ENCODE assay signal across 1 cellular context in the genomic region with DNA sequence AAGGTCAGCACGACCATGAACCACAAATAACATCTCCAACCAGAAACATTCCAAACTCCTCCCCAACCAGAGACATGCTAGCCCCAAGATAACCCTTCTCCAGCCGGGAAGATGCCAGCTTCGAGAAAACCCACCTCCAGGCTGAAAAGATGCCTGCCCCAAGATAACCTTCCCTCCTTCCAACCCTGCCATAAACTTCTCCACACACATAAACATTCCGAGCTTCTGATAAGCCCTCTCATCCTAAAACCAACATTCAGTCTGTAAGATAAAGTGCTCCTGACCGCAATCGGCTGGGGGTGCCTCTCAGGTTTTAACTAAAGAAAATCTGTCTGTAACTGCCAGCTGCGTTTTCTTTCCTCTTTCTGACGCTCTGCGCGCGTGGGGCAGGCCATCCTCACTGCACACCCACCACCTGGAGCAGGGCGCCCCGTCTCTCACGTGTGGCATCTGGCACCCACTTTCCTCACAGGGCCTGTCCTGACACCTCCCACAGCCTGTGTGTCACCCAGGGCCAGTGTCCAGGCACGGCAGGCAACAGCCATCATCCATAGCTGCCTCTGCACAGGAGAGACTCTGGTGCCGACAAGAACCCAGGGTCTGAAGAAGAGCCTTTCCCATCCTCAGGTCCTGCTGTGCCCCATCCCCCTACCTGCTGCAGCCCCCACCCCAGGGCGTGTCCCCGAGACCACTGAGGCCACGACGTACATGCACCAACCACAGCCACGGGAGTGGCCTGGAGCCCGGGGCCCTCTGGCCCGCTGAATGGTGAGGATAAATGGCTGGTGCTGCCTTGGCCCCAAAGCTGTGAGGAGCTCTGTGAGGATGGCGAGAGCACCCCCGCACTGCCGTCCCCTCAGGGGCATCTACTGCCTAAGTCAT.
A peak's percentile ranks its signal among the peaks of the same experiment; 100 is the strongest.
TF ChIP-seq lines count a peak whose summit lies in the region.

No MANE protein-coding gene starts in this region.

TF ChIP-seq in K562, 482 proteins besides CTCF, POLR2A, EP300 and RAD21 (continued from another document and continues in another):
- TF ChIP-seq, protein P1, sequence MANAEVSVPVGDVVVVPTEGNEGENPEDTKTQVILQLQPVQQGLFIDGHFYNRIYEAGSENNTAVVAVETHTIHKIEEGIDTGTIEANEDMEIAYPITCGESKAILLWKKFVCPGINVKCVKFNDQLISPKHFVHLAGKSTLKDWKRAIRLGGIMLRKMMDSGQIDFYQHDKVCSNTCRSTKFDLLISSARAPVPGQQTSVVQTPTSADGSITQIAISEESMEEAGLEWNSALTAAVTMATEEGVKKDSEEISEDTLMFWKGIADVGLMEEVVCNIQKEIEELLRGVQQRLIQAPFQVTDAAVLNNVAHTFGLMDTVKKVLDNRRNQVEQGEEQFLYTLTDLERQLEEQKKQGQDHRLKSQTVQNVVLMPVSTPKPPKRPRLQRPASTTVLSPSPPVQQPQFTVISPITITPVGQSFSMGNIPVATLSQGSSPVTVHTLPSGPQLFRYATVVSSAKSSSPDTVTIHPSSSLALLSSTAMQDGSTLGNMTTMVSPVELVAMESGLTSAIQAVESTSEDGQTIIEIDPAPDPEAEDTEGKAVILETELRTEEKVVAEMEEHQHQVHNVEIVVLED (CRISPR knock-in tag; IDR thresholded peaks at IDR 0.05) = no peak
- TF ChIP-seq, protein P2, sequence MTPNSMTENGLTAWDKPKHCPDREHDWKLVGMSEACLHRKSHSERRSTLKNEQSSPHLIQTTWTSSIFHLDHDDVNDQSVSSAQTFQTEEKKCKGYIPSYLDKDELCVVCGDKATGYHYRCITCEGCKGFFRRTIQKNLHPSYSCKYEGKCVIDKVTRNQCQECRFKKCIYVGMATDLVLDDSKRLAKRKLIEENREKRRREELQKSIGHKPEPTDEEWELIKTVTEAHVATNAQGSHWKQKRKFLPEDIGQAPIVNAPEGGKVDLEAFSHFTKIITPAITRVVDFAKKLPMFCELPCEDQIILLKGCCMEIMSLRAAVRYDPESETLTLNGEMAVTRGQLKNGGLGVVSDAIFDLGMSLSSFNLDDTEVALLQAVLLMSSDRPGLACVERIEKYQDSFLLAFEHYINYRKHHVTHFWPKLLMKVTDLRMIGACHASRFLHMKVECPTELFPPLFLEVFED (CRISPR knock-in tag; conservative IDR thresholded peaks at IDR 0.05) = no peak
- TF ChIP-seq TAF9B (IDR thresholded peaks at IDR 0.05; ENCODE audit: partially characterized antibody) (no peak), SMAD2 (IDR thresholded peaks at IDR 0.05; ENCODE audit: low read depth, low read length) (no peak), NONO (IDR thresholded peaks at IDR 0.05; ENCODE audit: low read depth in 2 of 2, low read length in 1 of 2) (no peak), MEF2A (IDR thresholded peaks at IDR 0.05; ENCODE audit: control insufficient read depth, low read depth, low read length) (no peak), CREM (IDR thresholded peaks at IDR 0.05; ENCODE audit: low read depth) (no peak; the same call in 1 of the 2 replicates), FOXK1 (CRISPR knock-in tag; IDR thresholded peaks at IDR 0.05; ENCODE audit: borderline replicate concordance) (no peak), RBM22 (IDR thresholded peaks at IDR 0.05; ENCODE audit: low read depth, low read length, poor library complexity, severe bottlenecking) (no peak), DACH1 (IDR thresholded peaks at IDR 0.05; ENCODE audit: partially characterized antibody) (no peak), ZNF79 (CRISPR knock-in tag; IDR thresholded peaks at IDR 0.05; ENCODE audit: low read depth) (no peak), ZNF699 (CRISPR knock-in tag; IDR thresholded peaks at IDR 0.05; ENCODE audit: insufficient replicate concordance) (no peak), TCF7L2 (IDR thresholded peaks at IDR 0.05; ENCODE audit: low read depth, low read length) (no peak), SMAD4 (CRISPR knock-in tag; conservative IDR thresholded peaks at IDR 0.05) (peak; percentile 84), ZNF408 (CRISPR knock-in tag; IDR thresholded peaks at IDR 0.05; ENCODE audit: low read depth) (no peak), JUN (IDR thresholded peaks at IDR 0.05; ENCODE audit: borderline replicate concordance, low read depth, low read length) (no peak), JUN (CRISPR knock-in tag; IDR thresholded peaks at IDR 0.05; ENCODE audit: borderline replicate concordance) (no peak), GTF2E2 (tag; IDR thresholded peaks at IDR 0.05) (no peak), BHLHE40 (IDR thresholded peaks at IDR 0.05; ENCODE audit: low read length) (peak; percentile 28; the same call in 1 of the 2 replicates), ZSCAN29 (IDR thresholded peaks at IDR 0.05) (no peak), CHD1 (IDR thresholded peaks at IDR 0.05; ENCODE audit: low read length) (no peak), ZNF75A (CRISPR knock-in tag; IDR thresholded peaks at IDR 0.05) (no peak), SP2 (IDR thresholded peaks at IDR 0.05; ENCODE audit: extremely low read depth, low read depth, low read length, poor library complexity, severe bottlenecking) (no peak), TRIM24 (IDR thresholded peaks at IDR 0.05) (peak in 1 of 2 experiments; percentile 37; a peak in 1 of 4 replicates), SAFB2 (IDR thresholded peaks at IDR 0.05; ENCODE audit: borderline replicate concordance, low read depth, low read length, severe bottlenecking) (no peak), TEAD4 (IDR thresholded peaks at IDR 0.05; ENCODE audit: low read length) (peak; percentile 82), TEAD4 (CRISPR knock-in tag; IDR thresholded peaks at IDR 0.05; ENCODE audit: borderline replicate concordance) (no peak), ZFPM2 (CRISPR knock-in tag; IDR thresholded peaks at IDR 0.05) (no peak), MCM2 (IDR thresholded peaks at IDR 0.05; ENCODE audit: low read depth) (no peak), ZNF780A (CRISPR knock-in tag; IDR thresholded peaks at IDR 0.05) (no peak), ZC3H11A (IDR thresholded peaks at IDR 0.05; ENCODE audit: low read depth, low read length) (no peak), CHCHD3 (CRISPR knock-in tag; IDR thresholded peaks at IDR 0.05) (no peak)
- TF ChIP-seq, protein P3, sequence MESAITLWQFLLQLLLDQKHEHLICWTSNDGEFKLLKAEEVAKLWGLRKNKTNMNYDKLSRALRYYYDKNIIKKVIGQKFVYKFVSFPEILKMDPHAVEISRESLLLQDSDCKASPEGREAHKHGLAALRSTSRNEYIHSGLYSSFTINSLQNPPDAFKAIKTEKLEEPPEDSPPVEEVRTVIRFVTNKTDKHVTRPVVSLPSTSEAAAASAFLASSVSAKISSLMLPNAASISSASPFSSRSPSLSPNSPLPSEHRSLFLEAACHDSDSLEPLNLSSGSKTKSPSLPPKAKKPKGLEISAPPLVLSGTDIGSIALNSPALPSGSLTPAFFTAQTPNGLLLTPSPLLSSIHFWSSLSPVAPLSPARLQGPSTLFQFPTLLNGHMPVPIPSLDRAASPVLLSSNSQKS (CRISPR knock-in tag; IDR thresholded peaks at IDR 0.05) = no peak
- TF ChIP-seq, protein P4, sequence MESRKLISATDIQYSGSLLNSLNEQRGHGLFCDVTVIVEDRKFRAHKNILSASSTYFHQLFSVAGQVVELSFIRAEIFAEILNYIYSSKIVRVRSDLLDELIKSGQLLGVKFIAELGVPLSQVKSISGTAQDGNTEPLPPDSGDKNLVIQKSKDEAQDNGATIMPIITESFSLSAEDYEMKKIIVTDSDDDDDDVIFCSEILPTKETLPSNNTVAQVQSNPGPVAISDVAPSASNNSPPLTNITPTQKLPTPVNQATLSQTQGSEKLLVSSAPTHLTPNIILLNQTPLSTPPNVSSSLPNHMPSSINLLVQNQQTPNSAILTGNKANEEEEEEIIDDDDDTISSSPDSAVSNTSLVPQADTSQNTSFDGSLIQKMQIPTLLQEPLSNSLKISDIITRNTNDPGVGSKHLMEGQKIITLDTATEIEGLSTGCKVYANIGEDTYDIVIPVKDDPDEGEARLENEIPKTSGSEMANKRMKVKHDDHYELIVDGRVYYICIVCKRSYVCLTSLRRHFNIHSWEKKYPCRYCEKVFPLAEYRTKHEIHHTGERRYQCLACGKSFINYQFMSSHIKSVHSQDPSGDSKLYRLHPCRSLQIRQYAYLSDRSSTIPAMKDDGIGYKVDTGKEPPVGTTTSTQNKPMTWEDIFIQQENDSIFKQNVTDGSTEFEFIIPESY (CRISPR knock-in tag; IDR thresholded peaks at IDR 0.05) = 0 out of 2 replicates have a peak, but pooled peaks have one; percentile 17
- TF ChIP-seq, protein P5, sequence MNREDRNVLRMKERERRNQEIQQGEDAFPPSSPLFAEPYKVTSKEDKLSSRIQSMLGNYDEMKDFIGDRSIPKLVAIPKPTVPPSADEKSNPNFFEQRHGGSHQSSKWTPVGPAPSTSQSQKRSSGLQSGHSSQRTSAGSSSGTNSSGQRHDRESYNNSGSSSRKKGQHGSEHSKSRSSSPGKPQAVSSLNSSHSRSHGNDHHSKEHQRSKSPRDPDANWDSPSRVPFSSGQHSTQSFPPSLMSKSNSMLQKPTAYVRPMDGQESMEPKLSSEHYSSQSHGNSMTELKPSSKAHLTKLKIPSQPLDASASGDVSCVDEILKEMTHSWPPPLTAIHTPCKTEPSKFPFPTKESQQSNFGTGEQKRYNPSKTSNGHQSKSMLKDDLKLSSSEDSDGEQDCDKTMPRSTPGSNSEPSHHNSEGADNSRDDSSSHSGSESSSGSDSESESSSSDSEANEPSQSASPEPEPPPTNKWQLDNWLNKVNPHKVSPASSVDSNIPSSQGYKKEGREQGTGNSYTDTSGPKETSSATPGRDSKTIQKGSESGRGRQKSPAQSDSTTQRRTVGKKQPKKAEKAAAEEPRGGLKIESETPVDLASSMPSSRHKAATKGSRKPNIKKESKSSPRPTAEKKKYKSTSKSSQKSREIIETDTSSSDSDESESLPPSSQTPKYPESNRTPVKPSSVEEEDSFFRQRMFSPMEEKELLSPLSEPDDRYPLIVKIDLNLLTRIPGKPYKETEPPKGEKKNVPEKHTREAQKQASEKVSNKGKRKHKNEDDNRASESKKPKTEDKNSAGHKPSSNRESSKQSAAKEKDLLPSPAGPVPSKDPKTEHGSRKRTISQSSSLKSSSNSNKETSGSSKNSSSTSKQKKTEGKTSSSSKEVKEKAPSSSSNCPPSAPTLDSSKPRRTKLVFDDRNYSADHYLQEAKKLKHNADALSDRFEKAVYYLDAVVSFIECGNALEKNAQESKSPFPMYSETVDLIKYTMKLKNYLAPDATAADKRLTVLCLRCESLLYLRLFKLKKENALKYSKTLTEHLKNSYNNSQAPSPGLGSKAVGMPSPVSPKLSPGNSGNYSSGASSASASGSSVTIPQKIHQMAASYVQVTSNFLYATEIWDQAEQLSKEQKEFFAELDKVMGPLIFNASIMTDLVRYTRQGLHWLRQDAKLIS (CRISPR knock-in tag; IDR thresholded peaks at IDR 0.05) = no peak
- TF ChIP-seq, protein P6, sequence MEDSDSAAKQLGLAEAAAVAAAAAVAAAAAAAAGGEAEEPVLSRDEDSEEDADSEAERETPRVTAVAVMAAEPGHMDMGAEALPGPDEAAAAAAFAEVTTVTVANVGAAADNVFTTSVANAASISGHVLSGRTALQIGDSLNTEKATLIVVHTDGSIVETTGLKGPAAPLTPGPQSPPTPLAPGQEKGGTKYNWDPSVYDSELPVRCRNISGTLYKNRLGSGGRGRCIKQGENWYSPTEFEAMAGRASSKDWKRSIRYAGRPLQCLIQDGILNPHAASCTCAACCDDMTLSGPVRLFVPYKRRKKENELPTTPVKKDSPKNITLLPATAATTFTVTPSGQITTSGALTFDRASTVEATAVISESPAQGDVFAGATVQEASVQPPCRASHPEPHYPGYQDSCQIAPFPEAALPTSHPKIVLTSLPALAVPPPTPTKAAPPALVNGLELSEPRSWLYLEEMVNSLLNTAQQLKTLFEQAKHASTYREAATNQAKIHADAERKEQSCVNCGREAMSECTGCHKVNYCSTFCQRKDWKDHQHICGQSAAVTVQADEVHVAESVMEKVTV (CRISPR knock-in tag; IDR thresholded peaks at IDR 0.05) = no peak
- TF ChIP-seq, protein P7, sequence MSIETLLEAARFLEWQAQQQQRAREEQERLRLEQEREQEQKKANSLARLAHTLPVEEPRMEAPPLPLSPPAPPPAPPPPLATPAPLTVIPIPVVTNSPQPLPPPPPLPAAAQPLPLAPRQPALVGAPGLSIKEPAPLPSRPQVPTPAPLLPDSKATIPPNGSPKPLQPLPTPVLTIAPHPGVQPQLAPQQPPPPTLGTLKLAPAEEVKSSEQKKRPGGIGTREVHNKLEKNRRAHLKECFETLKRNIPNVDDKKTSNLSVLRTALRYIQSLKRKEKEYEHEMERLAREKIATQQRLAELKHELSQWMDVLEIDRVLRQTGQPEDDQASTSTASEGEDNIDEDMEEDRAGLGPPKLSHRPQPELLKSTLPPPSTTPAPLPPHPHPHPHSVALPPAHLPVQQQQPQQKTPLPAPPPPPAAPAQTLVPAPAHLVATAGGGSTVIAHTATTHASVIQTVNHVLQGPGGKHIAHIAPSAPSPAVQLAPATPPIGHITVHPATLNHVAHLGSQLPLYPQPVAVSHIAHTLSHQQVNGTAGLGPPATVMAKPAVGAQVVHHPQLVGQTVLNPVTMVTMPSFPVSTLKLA (conservative IDR thresholded peaks at IDR 0.05) = no peak
- TF ChIP-seq, protein P8, sequence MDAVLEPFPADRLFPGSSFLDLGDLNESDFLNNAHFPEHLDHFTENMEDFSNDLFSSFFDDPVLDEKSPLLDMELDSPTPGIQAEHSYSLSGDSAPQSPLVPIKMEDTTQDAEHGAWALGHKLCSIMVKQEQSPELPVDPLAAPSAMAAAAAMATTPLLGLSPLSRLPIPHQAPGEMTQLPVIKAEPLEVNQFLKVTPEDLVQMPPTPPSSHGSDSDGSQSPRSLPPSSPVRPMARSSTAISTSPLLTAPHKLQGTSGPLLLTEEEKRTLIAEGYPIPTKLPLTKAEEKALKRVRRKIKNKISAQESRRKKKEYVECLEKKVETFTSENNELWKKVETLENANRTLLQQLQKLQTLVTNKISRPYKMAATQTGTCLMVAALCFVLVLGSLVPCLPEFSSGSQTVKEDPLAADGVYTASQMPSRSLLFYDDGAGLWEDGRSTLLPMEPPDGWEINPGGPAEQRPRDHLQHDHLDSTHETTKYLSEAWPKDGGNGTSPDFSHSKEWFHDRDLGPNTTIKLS (IDR thresholded peaks at IDR 0.05; ENCODE audit: borderline replicate concordance, low read depth) = no peak
- TF ChIP-seq, protein P9, sequence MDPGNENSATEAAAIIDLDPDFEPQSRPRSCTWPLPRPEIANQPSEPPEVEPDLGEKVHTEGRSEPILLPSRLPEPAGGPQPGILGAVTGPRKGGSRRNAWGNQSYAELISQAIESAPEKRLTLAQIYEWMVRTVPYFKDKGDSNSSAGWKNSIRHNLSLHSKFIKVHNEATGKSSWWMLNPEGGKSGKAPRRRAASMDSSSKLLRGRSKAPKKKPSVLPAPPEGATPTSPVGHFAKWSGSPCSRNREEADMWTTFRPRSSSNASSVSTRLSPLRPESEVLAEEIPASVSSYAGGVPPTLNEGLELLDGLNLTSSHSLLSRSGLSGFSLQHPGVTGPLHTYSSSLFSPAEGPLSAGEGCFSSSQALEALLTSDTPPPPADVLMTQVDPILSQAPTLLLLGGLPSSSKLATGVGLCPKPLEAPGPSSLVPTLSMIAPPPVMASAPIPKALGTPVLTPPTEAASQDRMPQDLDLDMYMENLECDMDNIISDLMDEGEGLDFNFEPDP (CRISPR knock-in tag; IDR thresholded peaks at IDR 0.05) = no peak
- TF ChIP-seq, protein P10, sequence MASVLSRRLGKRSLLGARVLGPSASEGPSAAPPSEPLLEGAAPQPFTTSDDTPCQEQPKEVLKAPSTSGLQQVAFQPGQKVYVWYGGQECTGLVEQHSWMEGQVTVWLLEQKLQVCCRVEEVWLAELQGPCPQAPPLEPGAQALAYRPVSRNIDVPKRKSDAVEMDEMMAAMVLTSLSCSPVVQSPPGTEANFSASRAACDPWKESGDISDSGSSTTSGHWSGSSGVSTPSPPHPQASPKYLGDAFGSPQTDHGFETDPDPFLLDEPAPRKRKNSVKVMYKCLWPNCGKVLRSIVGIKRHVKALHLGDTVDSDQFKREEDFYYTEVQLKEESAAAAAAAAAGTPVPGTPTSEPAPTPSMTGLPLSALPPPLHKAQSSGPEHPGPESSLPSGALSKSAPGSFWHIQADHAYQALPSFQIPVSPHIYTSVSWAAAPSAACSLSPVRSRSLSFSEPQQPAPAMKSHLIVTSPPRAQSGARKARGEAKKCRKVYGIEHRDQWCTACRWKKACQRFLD (CRISPR knock-in tag; IDR thresholded peaks at IDR 0.05) = no peak; the same call in 1 of the 2 replicates
